ENCODE assay signal across 9 cellular contexts in genomic region chr12:8038659-8039114, GRCh38. TPM values are rescaled to one million over a fixed set of nuclear protein-coding genes. Genes with fewer than 3 reads are reported as not detected.
DNase-seq lines count a peak whose midpoint lies in the region; ATAC-seq lines count a peak whose summit lies in the region.
"Had no signal": no experiment of that assay in that cellular context is flagged by ENCODE, and none has a peak within 500 bp of the region (broad histone marks: within the 10 kb centered on the region; RNA-seq: fewer than 3 reads in every experiment).

No MANE protein-coding gene starts in this region.

- no peak overlapping the region for H3K27ac ChIP-seq in CD4-positive, CD25-positive, alpha-beta regulatory T cell (ENCODE audit: insufficient read depth, low read length, poor library complexity, severe bottlenecking)
- H3K27ac ChIP-seq in effector memory CD4-positive, alpha-beta T cell (ENCODE audit: insufficient read depth, low read length, poor library complexity, severe bottlenecking) = no peak overlapping the region
- peak overlapping the region; percentile 63 for H3K27ac ChIP-seq in substantia nigra (ENCODE audit: low read depth, low read length, poor library complexity, severe bottlenecking)
- H3K27ac ChIP-seq: epithelial cell of prostate had no signal

- H3K4me1 ChIP-seq in CD4-positive, CD25-positive, alpha-beta regulatory T cell (ENCODE audit: control insufficient read depth, insufficient read depth, low read length, poor library complexity, severe bottlenecking) = peaks cover 54% of the 10 kb centered on the region
- peaks cover 45% of the 10 kb centered on the region for H3K4me1 ChIP-seq in effector memory CD4-positive, alpha-beta T cell (ENCODE audit: control insufficient read depth, insufficient read depth, low read length, poor library complexity, severe bottlenecking)

- peak overlapping the region; percentile 57 for H3K4me3 ChIP-seq in CD4-positive, CD25-positive, alpha-beta regulatory T cell (ENCODE audit: low read depth, low read length)
- H3K4me3 ChIP-seq in effector memory CD4-positive, alpha-beta T cell (ENCODE audit: insufficient read depth, low read depth, low read length, poor library complexity, severe bottlenecking) = peak overlapping the region; percentile 36

- no peaks in the 10 kb centered on the region for H3K27me3 Mint-ChIP-seq in CD4-positive, CD25-positive, alpha-beta regulatory T cell
- no peaks in the 10 kb centered on the region for H3K27me3 Mint-ChIP-seq in T-helper 2 cell treated with Interferon-gamma antibody and Interleukin-4, amounts not matched to agents 5 μg/mL and 100 μg/mL, for 36 hours (ENCODE audit: low read depth)
- no peaks in the 10 kb centered on the region for H3K27me3 Mint-ChIP-seq in memory B cell

- peaks cover 16% of the 10 kb centered on the region for H3K36me3 Mint-ChIP-seq in CD4-positive, CD25-positive, alpha-beta regulatory T cell
- H3K36me3 Mint-ChIP-seq in T-helper 2 cell treated with Interferon-gamma antibody and Interleukin-4, amounts not matched to agents 5 μg/mL and 100 μg/mL, for 36 hours (ENCODE audit: low read depth) = peaks cover 26% of the 10 kb centered on the region
- H3K36me3 Mint-ChIP-seq in memory B cell = peaks cover 20% of the 10 kb centered on the region

- peak overlapping the region in 2 of 3 donors; percentile 68 to 75 for H3K27ac Mint-ChIP-seq in CD4-positive, CD25-positive, alpha-beta regulatory T cell
- H3K27ac Mint-ChIP-seq in T-helper 2 cell treated with Interferon-gamma antibody and Interleukin-4, amounts not matched to agents 5 μg/mL and 100 μg/mL, for 36 hours = peak overlapping the region; percentile 3
- H3K27ac Mint-ChIP-seq in memory B cell = peak overlapping the region; percentile 29

- H3K4me1 Mint-ChIP-seq in CD4-positive, CD25-positive, alpha-beta regulatory T cell = peaks cover 36 to 61% (median 48%) of the 10 kb centered on the region in 4 donors
- peaks cover 47% of the 10 kb centered on the region for H3K4me1 Mint-ChIP-seq in T-helper 2 cell treated with Interferon-gamma antibody and Interleukin-4, amounts not matched to agents 5 μg/mL and 100 μg/mL, for 36 hours (ENCODE audit: low read depth)
- H3K4me1 Mint-ChIP-seq in memory B cell = peaks cover 53% of the 10 kb centered on the region

- H3K9me3 ChIP-seq in CD4-positive, CD25-positive, alpha-beta regulatory T cell (ENCODE audit: control insufficient read depth in 2 of 2, low read length in 2 of 2) = no peaks in the 10 kb centered on the region
- no peaks in the 10 kb centered on the region for H3K9me3 ChIP-seq in effector memory CD4-positive, alpha-beta T cell (ENCODE audit: control insufficient read depth, low read length)

- peak; percentile 38 to 46 for ATAC-seq in CD4-positive, CD25-positive, alpha-beta regulatory T cell (ENCODE audit: low read depth in 2 of 2)
- ATAC-seq in memory B cell (ENCODE audit: low read depth) (no peak), HG03520 (IDR thresholded peaks at IDR 0.05; ENCODE audit: unreplicated experiment) (no peak)

- H3K4me3 Mint-ChIP-seq in CD4-positive, CD25-positive, alpha-beta regulatory T cell = peak overlapping the region; percentile 9 to 91 (median 72)
- H3K4me3 Mint-ChIP-seq in T-helper 2 cell treated with Interferon-gamma antibody and Interleukin-4, amounts not matched to agents 5 μg/mL and 100 μg/mL, for 36 hours = peak overlapping the region; percentile 57
- peak overlapping the region; percentile 53 for H3K4me3 Mint-ChIP-seq in memory B cell

- no peaks in the 10 kb centered on the region for H3K9me3 Mint-ChIP-seq in CD4-positive, CD25-positive, alpha-beta regulatory T cell
- no peaks in the 10 kb centered on the region for H3K9me3 Mint-ChIP-seq in T-helper 2 cell treated with Interferon-gamma antibody and Interleukin-4, amounts not matched to agents 5 μg/mL and 100 μg/mL, for 36 hours
- no peaks in the 10 kb centered on the region for H3K9me3 Mint-ChIP-seq in memory B cell

- H3K36me3 ChIP-seq in CD4-positive, CD25-positive, alpha-beta regulatory T cell (ENCODE audit: control insufficient read depth, insufficient read depth, low read length) = peaks cover 38% of the 10 kb centered on the region
- H3K36me3 ChIP-seq in effector memory CD4-positive, alpha-beta T cell (ENCODE audit: control insufficient read depth, insufficient read depth, low read length) = peaks cover 31% of the 10 kb centered on the region

- no peaks in the 10 kb centered on the region for H3K27me3 ChIP-seq in CD4-positive, CD25-positive, alpha-beta regulatory T cell (ENCODE audit: control insufficient read depth, insufficient read depth, low read length)
- H3K27me3 ChIP-seq in effector memory CD4-positive, alpha-beta T cell (replicated peaks; ENCODE audit: control insufficient read depth, insufficient read depth, low read length, poor library complexity, severe bottlenecking) = no peaks in the 10 kb centered on the region

- DNase-seq in CD4-positive, CD25-positive, alpha-beta regulatory T cell = peak in 1 of 3 donors; percentile 63
- DNase-seq in Kasumi-1 (lab: John Stamatoyannopoulos, UW) = peak; percentile 9 to 14
- DNase-seq in T-helper 2 cell treated with Interferon-gamma antibody and Interleukin-4, amounts not matched to agents 5 μg/mL and 100 μg/mL, for 36 hours (ENCODE audit: low spot score) = no peak
- DNase-seq in effector memory CD4-positive, alpha-beta T cell = peak in 1 of 3 donors; percentile 9
- no peak for DNase-seq in memory B cell (ENCODE audit: low spot score in 2 of 2)
- peak in 5 of 49 donors; percentile 19 to 82 (median 51) for DNase-seq in substantia nigra (lab: John Stamatoyannopoulos, UW)
- no peak for DNase-seq in NCI-H524 (lab: John Stamatoyannopoulos, UW)

RNA-seq across cellular contexts. Expression of gene FOXJ2, which starts 6.2 kb away (rescaled TPM):
- 26.1 TPM for total RNA-seq in CD4-positive, CD25-positive, alpha-beta regulatory T cell
- polyA plus RNA-seq in CD4-positive, CD25-positive, alpha-beta regulatory T cell = 1 to 10 TPM; 6.6 to 9.5 (median 8.1) TPM

RNA-seq across cellular contexts. Expression of gene C3AR1, which starts 27.5 kb away (rescaled TPM):
- total RNA-seq in CD4-positive, CD25-positive, alpha-beta regulatory T cell = 2.7 TPM
- 10 to 100 TPM in 2 of 4 donors, 1 to 10 TPM in 2; 6.5 to 12.7 (median 9.5) TPM for polyA plus RNA-seq in CD4-positive, CD25-positive, alpha-beta regulatory T cell

RNA-seq across cellular contexts. Expression of gene NECAP1, which starts 43.4 kb away (rescaled TPM):
- 78.3 TPM for total RNA-seq in CD4-positive, CD25-positive, alpha-beta regulatory T cell
- 10 to 100 TPM; 20.5 to 34.8 (median 23.8) TPM for polyA plus RNA-seq in CD4-positive, CD25-positive, alpha-beta regulatory T cell

Comparison
In these comparisons a context has a peak if more than half of its experiments do, and no peak if none do; other contexts are left out.
1. ATAC-seq: peak in CD4-positive, CD25-positive, alpha-beta regulatory T cell (2 of 2); none in memory B cell (single experiment) and HG03520 (single experiment).
2. DNase-seq: peak in Kasumi-1 (2 of 2); none in T-helper 2 cell treated with Interferon-gamma antibody and Interleukin-4, amounts not matched to agents 5 μg/mL and 100 μg/mL, for 36 hours (single experiment), memory B cell (0 of 2) and NCI-H524 (0 of 2).
3. H3K27ac Mint-ChIP-seq: peak in every context shown above with its lines; median percentile 72 in CD4-positive, CD25-positive, alpha-beta regulatory T cell; 29 in memory B cell; 3 in T-helper 2 cell treated with Interferon-gamma antibody and Interleukin-4, amounts not matched to agents 5 μg/mL and 100 μg/mL, for 36 hours.
4. Peak in every context shown above with its lines, with median percentiles within 50 percentile points of each other: H3K4me3 Mint-ChIP-seq.